ENCODE assay signal across 18 cellular contexts in genomic region chr12:25264015-25264582, GRCh38. TPM values are rescaled to one million over a fixed set of nuclear protein-coding genes. Genes with fewer than 3 reads are reported as not detected.
DNase-seq lines count a peak whose midpoint lies in the region; ATAC-seq, FAIRE-seq and TF ChIP-seq lines count a peak whose summit lies in the region.
"Had no signal": no experiment of that assay in that cellular context is flagged by ENCODE, and none has a peak within 500 bp of the region (broad histone marks: within the 10 kb centered on the region; RNA-seq: fewer than 3 reads in every experiment).

No MANE protein-coding gene starts in this region.

- H3K27me3 ChIP-seq in BLaER1 = no peaks in the 10 kb centered on the region
- peaks cover 45% of the 10 kb centered on the region for H3K27me3 ChIP-seq in ectodermal cell (ENCODE audit: control insufficient read depth, insufficient read depth, low read length, poor library complexity, severe bottlenecking)

- H3K4me1 Mint-ChIP-seq in glutamatergic neuron (ENCODE audit: low read depth, unreplicated experiment) = no peaks in the 10 kb centered on the region

- H3K36me3 Mint-ChIP-seq in glutamatergic neuron (ENCODE audit: unreplicated experiment) = no peaks in the 10 kb centered on the region

- no peak for ATAC-seq in GM21825 (IDR thresholded peaks at IDR 0.05; ENCODE audit: unreplicated experiment)

- no peaks in the 10 kb centered on the region for H3K9me3 Mint-ChIP-seq in glutamatergic neuron (ENCODE audit: unreplicated experiment)
- H3K9me3 Mint-ChIP-seq: IgD-negative memory B cell; T-helper 2 cell treated with Interferon-gamma antibody and Interleukin-4, amounts not matched to agents 5 μg/mL and 100 μg/mL, for 36 hours had no signal

- H4K20me1 ChIP-seq in BLaER1 = no peaks in the 10 kb centered on the region

- TF ChIP-seq CTCF in glutamatergic neuron (IDR thresholded peaks at IDR 0.05; ENCODE audit: partially characterized antibody, unreplicated experiment) = no peak

- WGBS in ectodermal cell, 2 experiments = 0% methylated on average over 1 of the region's 1 CpG

- intact Hi-C loops in posterior cingulate gyrus (cut with DNase I) = no loop called here

- no peaks in the 10 kb centered on the region for H3K9me3 ChIP-seq in BLaER1
- H3K9me3 ChIP-seq in ectodermal cell (ENCODE audit: control insufficient read depth, low read length) = no peaks in the 10 kb centered on the region

- H3K36me3 ChIP-seq in BLaER1 (no peaks in the 10 kb centered on the region), ectodermal cell (ENCODE audit: control insufficient read depth, insufficient read depth, low read length) (no peaks in the 10 kb centered on the region)

- H3K9ac ChIP-seq in BLaER1 = no peak overlapping the region

- H3K4me2 ChIP-seq in BLaER1 = peak overlapping the region; percentile 23; the same call in 1 of the 2 replicates

- no peak for DNase-seq in GM19239 (ENCODE audit: insufficient read length, low spot score)
- DNase-seq in HTR-8/SVneo (ENCODE audit: insufficient read length, low spot score) = no peak
- DNase-seq in NCI-H2081 (lab: John Stamatoyannopoulos, UW) = no peak
- DNase-seq in glutamatergic neuron = no peak
- DNase-seq in posterior cingulate gyrus = no peak
- DNase-seq: C1 segment of cervical spinal cord, DMS 273 treated with DMSO at 0.1 percent for 48 hours, H7, NCI-H1436 treated with DMSO at 0.1 percent for 48 hours, NCI-H2227 treated with DMSO at 0.1 percent for 48 hours, NCI-H748 treated with DMSO at 0.1 percent for 48 hours, SHP77 treated with DMSO at 0.1 percent for 48 hours had no signal

- H3K4me1 ChIP-seq in BLaER1 (peaks cover 10% of the 10 kb centered on the region; the same call in 1 of the 2 replicates), ectodermal cell (ENCODE audit: control insufficient read depth, insufficient read depth, low read length) (peaks cover 14% of the 10 kb centered on the region)

- H3K27ac ChIP-seq in BLaER1 (no peak overlapping the region), ectodermal cell (ENCODE audit: insufficient read depth, low read depth, low read length, poor library complexity, severe bottlenecking) (peak overlapping the region; percentile 56)

- no peaks in the 10 kb centered on the region for H3K27me3 Mint-ChIP-seq in glutamatergic neuron (ENCODE audit: unreplicated experiment)
- H3K27me3 Mint-ChIP-seq: IgD-negative memory B cell had no signal

- no peak overlapping the region for H3K4me3 Mint-ChIP-seq in glutamatergic neuron (ENCODE audit: unreplicated experiment)
- H3K4me3 Mint-ChIP-seq: T-helper 2 cell treated with Interferon-gamma antibody and Interleukin-4, amounts not matched to agents 5 μg/mL and 100 μg/mL, for 36 hours had no signal

- H3K4me3 ChIP-seq in BLaER1 = no peak overlapping the region
- H3K4me3 ChIP-seq in ectodermal cell (ENCODE audit: insufficient read depth, low read depth, low read length) = no peak overlapping the region

- no peak overlapping the region for H3K27ac Mint-ChIP-seq in glutamatergic neuron (ENCODE audit: unreplicated experiment)
- H3K27ac Mint-ChIP-seq: IgD-negative memory B cell; T-helper 2 cell treated with Interferon-gamma antibody and Interleukin-4, amounts not matched to agents 5 μg/mL and 100 μg/mL, for 36 hours had no signal

- peak; percentile 51 for FAIRE-seq in GM19239 (lab: Jason Lieb, UNC)
- peak; percentile 26 for FAIRE-seq in HTR-8/SVneo (lab: Jason Lieb, UNC)
- FAIRE-seq: RCC 7860 had no signal

RNA-seq across cellular contexts. Expression of gene KRAS, which starts 13.4 kb away (rescaled TPM):
- 40.5 TPM for polyA plus RNA-seq in ectodermal cell (2013, experiment 1 of 4)
- polyA plus RNA-seq in ectodermal cell (2013, experiment 2 of 4) = 45.9 TPM
- polyA plus RNA-seq in ectodermal cell (2013, experiment 3 of 4) = 29.4 TPM
- polyA plus RNA-seq in ectodermal cell (2013, experiment 4 of 4) = 31.7 TPM
- 42.6 TPM for total RNA-seq in glutamatergic neuron (ENCODE audit: unreplicated experiment)
